8 cellular contexts compared by ENCODE assay signal in genomic region chr18:42114310-42114943, GRCh38.
A peak's percentile ranks its signal among the peaks of the same experiment; 100 is the strongest.
DNase-seq lines count a peak whose midpoint lies in the region; ATAC-seq and TF ChIP-seq lines count a peak whose summit lies in the region.

No MANE protein-coding gene starts in this region.

- peak; percentile 21 to 40 for DNase-seq in activated CD4-positive, alpha-beta T cell treated with anti-CD3 and anti-CD28 coated beads for 24 hours (ENCODE audit: low read depth in 2 of 2)
- no peak for DNase-seq in activated CD4-positive, alpha-beta T cell treated with anti-CD3 and anti-CD28 coated beads for 1 hour
- DNase-seq in NCI-H1048 (lab: John Stamatoyannopoulos, UW) (peak; percentile 33), SK-N-DZ (ENCODE audit: low spot score) (peak; percentile 80), heart left ventricle (peak in 4 of 5 donors; percentile 31 to 60 (median 55)), psoas muscle (peak in 1 of 2 donors; percentile 48)
- DNase-seq in activated naive CD8-positive, alpha-beta T cell treated with anti-CD3 and anti-CD28 coated beads, Interleukin-2, amount 10 ng/mL, durations not matched to agents 7 days and 5 days: peak; percentile 35

- H3K36me3 ChIP-seq in heart left ventricle: no peaks in the 10 kb centered on the region
- H3K36me3 ChIP-seq in psoas muscle (ENCODE audit: insufficient read depth in 1 of 2, low read depth in 1 of 2): no peaks in the 10 kb centered on the region

- H3K4me3 ChIP-seq in heart left ventricle (no peak overlapping the region), psoas muscle (no peak overlapping the region)

- no peak for TF ChIP-seq POLR2A in heart left ventricle (IDR thresholded peaks at IDR 0.05)

- WGBS in heart left ventricle, 4 donors: 22 to 24% (median 23%) methylated on average over 7 of the region's 7 CpGs
- 18 to 24% (median 20%) methylated on average over 7 of the region's 7 CpGs for WGBS in psoas muscle, 3 donors

- peak; percentile 83 to 96 (median 89) for TF ChIP-seq CTCF in heart left ventricle (IDR thresholded peaks at IDR 0.05)
- peak; percentile 85 for TF ChIP-seq CTCF in psoas muscle (IDR thresholded peaks at IDR 0.05)

- H3K9me3 ChIP-seq in heart left ventricle (no peaks in the 10 kb centered on the region), psoas muscle (no peaks in the 10 kb centered on the region)

- ATAC-seq in HG02642 (IDR thresholded peaks at IDR 0.05; ENCODE audit: poor library complexity, unreplicated experiment): peak; percentile 86
- peak; percentile 83 for ATAC-seq in activated naive CD8-positive, alpha-beta T cell treated with anti-CD3 and anti-CD28 coated beads, Interleukin-2, amount 10 ng/mL, durations not matched to agents 7 days and 5 days (ENCODE audit: low read depth)
- ATAC-seq in heart left ventricle: peak; percentile 69 to 88 (median 78)
- ATAC-seq in psoas muscle: peak; percentile 40 to 89 (median 74)

- H3K9me3 Mint-ChIP-seq in activated naive CD8-positive, alpha-beta T cell treated with anti-CD3 and anti-CD28 coated beads, Interleukin-2, amount 10 ng/mL, durations not matched to agents 7 days and 5 days: no peaks in the 10 kb centered on the region

- peaks cover 3% of the 10 kb centered on the region for H3K27me3 Mint-ChIP-seq in activated naive CD8-positive, alpha-beta T cell treated with anti-CD3 and anti-CD28 coated beads, Interleukin-2, amount 10 ng/mL, durations not matched to agents 7 days and 5 days

- H3K27ac Mint-ChIP-seq in activated naive CD8-positive, alpha-beta T cell treated with anti-CD3 and anti-CD28 coated beads, Interleukin-2, amount 10 ng/mL, durations not matched to agents 7 days and 5 days: peak overlapping the region; percentile 69

- H3K4me1 Mint-ChIP-seq in activated naive CD8-positive, alpha-beta T cell treated with anti-CD3 and anti-CD28 coated beads, Interleukin-2, amount 10 ng/mL, durations not matched to agents 7 days and 5 days: peaks cover 12% of the 10 kb centered on the region

- no peak overlapping the region for H3K27ac ChIP-seq in heart left ventricle
- no peak overlapping the region for H3K27ac ChIP-seq in psoas muscle

- no peak overlapping the region for H3K4me3 Mint-ChIP-seq in activated naive CD8-positive, alpha-beta T cell treated with anti-CD3 and anti-CD28 coated beads, Interleukin-2, amount 10 ng/mL, durations not matched to agents 7 days and 5 days

- H3K27me3 ChIP-seq in heart left ventricle (no peaks in the 10 kb centered on the region), psoas muscle (ENCODE audit: insufficient read depth in 3 of 3, low read length in 2 of 3) (no peaks in the 10 kb centered on the region)

- POLR2A ChIA-PET in activated naive CD8-positive, alpha-beta T cell treated with anti-CD3 and anti-CD28 coated beads, Interleukin-2, amount 10 ng/mL, durations not matched to agents 7 days and 5 days (lab: Charles Lee): no interaction called here

- H3K36me3 Mint-ChIP-seq in activated naive CD8-positive, alpha-beta T cell treated with anti-CD3 and anti-CD28 coated beads, Interleukin-2, amount 10 ng/mL, durations not matched to agents 7 days and 5 days: no peaks in the 10 kb centered on the region

- intact Hi-C loops in heart left ventricle (cut with DNase I) (loop anchor here (1.0 to 10.0 kb wide), 15 partner anchors 158 to 1473 kb away; partner anchors contain the start of gene SYT4 (in 1 of the 10)), psoas muscle (cut with DNase I) (loop anchor here (5.0 to 10.0 kb wide), 3 partner anchors 1158 to 1470 kb away; partner anchors contain the start of gene SYT4 (in 1 of the 2))

- H3K4me1 ChIP-seq in heart left ventricle (peaks cover 0 to 16% (median 2%) of the 10 kb centered on the region in 12 donors), psoas muscle (no peaks in the 10 kb centered on the region)
